8 cellular contexts compared by ENCODE assay signal in the genomic region with DNA sequence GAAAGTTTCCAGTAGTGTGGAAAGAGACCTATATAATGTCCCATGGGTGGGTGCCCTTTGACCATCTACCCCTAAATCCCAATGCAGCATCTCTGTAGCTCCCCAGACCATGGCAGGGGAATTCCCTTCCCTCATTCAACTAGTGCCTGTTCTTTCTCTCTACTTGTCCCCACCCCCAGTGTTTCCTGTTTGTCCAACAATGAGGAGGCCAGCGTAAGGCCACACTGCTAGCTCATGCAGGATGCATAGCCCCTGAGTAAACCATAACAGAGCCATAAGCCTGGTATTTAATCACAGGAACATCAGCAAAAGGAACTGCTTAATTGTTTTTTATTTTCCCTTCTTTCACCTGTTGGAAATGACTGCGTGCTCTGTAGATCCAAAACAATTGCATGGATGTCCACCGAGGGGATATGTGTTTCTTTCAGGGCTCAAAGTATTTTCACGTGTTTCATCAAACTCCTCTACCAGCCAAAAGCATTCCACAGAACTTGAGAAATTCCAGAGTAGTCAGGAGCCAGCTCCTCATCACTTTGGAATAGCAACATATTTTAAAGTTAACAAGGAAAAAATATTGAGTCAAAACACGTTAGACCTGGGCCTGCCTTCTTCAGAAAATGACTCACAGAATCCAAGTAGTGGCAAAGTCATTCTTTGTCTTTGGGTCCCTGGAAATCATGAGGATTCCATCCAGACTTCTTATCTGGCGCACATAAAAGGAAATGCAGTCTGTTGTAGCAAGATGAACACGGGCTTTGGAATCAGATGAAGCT.
DNase-seq lines count a peak whose midpoint lies in the region; ATAC-seq and TF ChIP-seq lines count a peak whose summit lies in the region.

No MANE protein-coding gene starts in this region.

- WGBS in mesenchymal stem cell = 41% methylated on average over 7 of the region's 7 CpGs

- H2AK5ac ChIP-seq in mesenchymal stem cell (ENCODE audit: low read length, severe bottlenecking) = peak overlapping the region; percentile 65

- H3K27me3 ChIP-seq in mesenchymal stem cell (ENCODE audit: control insufficient read depth in 1 of 2, insufficient read depth in 1 of 2, low read length in 2 of 2) = no peaks in the 10 kb centered on the region

- H3K4me1 ChIP-seq in mesenchymal stem cell (ENCODE audit: control insufficient read depth, insufficient read depth, low read depth, low read length) = peaks cover 4% of the 10 kb centered on the region

- no peak overlapping the region for H3K4me2 ChIP-seq in mesenchymal stem cell (ENCODE audit: low read length, poor library complexity, severe bottlenecking)

- DNase-seq in EH (ENCODE audit: low read depth) = peak; percentile 88
- DNase-seq in activated naive CD4-positive, alpha-beta T cell treated with anti-CD3 and anti-CD28 coated beads, Interleukin-2, amount 50 U/mL, for 72 hours (ENCODE audit: low spot score in 2 of 2) = no peak
- DNase-seq in mesenchymal stem cell = peak; percentile 82
- DNase-seq in superior temporal gyrus (ENCODE audit: extremely low spot score) = no peak
- no peak for DNase-seq in coronary artery (ENCODE audit: low spot score)
- no peak for DNase-seq in erythroblast (lab: John Stamatoyannopoulos, UW)

- H2AFZ ChIP-seq in mesenchymal stem cell (ENCODE audit: low read depth, low read length) = no peak overlapping the region

- H2BK120ac ChIP-seq in mesenchymal stem cell (ENCODE audit: low read depth, low read length) = peak overlapping the region; percentile 13

- H3K36me3 ChIP-seq in mesenchymal stem cell (ENCODE audit: control insufficient read depth in 1 of 2, insufficient read depth in 2 of 2, low read depth in 1 of 2, low read length in 2 of 2) = peaks cover 0 to 30% of the 10 kb centered on the region in 2 experiments

- no peaks in the 10 kb centered on the region for H3K9me3 ChIP-seq in mesenchymal stem cell (ENCODE audit: control insufficient read depth, low read length)

- H3K27ac Mint-ChIP-seq in activated naive CD4-positive, alpha-beta T cell treated with anti-CD3 and anti-CD28 coated beads, Interleukin-2, amount 50 U/mL, for 72 hours = peak overlapping the region; percentile 92 to 93

- H3K36me3 Mint-ChIP-seq in activated naive CD4-positive, alpha-beta T cell treated with anti-CD3 and anti-CD28 coated beads, Interleukin-2, amount 50 U/mL, for 72 hours = peaks cover 52 to 62% of the 10 kb centered on the region in 2 donors

- ATAC-seq in HG02623 (IDR thresholded peaks at IDR 0.05; ENCODE audit: unreplicated experiment) (peak; percentile 25), GM19397 (IDR thresholded peaks at IDR 0.05; ENCODE audit: unreplicated experiment) (no peak)
- peak; percentile 4 to 45 for ATAC-seq in activated naive CD4-positive, alpha-beta T cell treated with anti-CD3 and anti-CD28 coated beads, Interleukin-2, amount 50 U/mL, for 72 hours

- no peak overlapping the region for H2BK15ac ChIP-seq in mesenchymal stem cell (ENCODE audit: low read depth, poor library complexity, severe bottlenecking)

- H3K79me1 ChIP-seq in mesenchymal stem cell (replicated peaks; ENCODE audit: low read length, poor library complexity, severe bottlenecking) = no peaks in the 10 kb centered on the region

- H3K9ac ChIP-seq in mesenchymal stem cell (ENCODE audit: low read length) = peak overlapping the region; percentile 43

- H3K4me3 ChIP-seq in mesenchymal stem cell (ENCODE audit: insufficient read depth in 1 of 2, low read depth in 1 of 2, low read length in 2 of 2) (no peak overlapping the region), coronary artery (no peak overlapping the region)

- peak overlapping the region in 1 of 2 experiments; percentile 27 for H3K18ac ChIP-seq in mesenchymal stem cell (ENCODE audit: low read depth in 1 of 2, low read length in 2 of 2)

- no peak overlapping the region for H3K14ac ChIP-seq in mesenchymal stem cell (ENCODE audit: low read length in 2 of 2)

- TF ChIP-seq POLR2A in erythroblast (IDR thresholded peaks at IDR 0.05; ENCODE audit: low read length) = no peak

- H3K9me3 Mint-ChIP-seq in activated naive CD4-positive, alpha-beta T cell treated with anti-CD3 and anti-CD28 coated beads, Interleukin-2, amount 50 U/mL, for 72 hours = no peaks in the 10 kb centered on the region

- H3K27ac ChIP-seq in mesenchymal stem cell (ENCODE audit: low read length, poor library complexity, severe bottlenecking) = peak overlapping the region; percentile 82
- peak overlapping the region in 1 of 2 donors; percentile 62 for H3K27ac ChIP-seq in coronary artery

- no peak overlapping the region for H4K8ac ChIP-seq in mesenchymal stem cell (ENCODE audit: low read length)

- H2BK5ac ChIP-seq in mesenchymal stem cell (ENCODE audit: low read depth, low read length, poor library complexity, severe bottlenecking) = no peak overlapping the region

- TF ChIP-seq CTCF in coronary artery (IDR thresholded peaks at IDR 0.05) = no peak

- H2BK12ac ChIP-seq in mesenchymal stem cell (ENCODE audit: low read length in 2 of 2) = no peak overlapping the region

- no peak overlapping the region for H3K4ac ChIP-seq in mesenchymal stem cell (ENCODE audit: low read depth in 1 of 2, low read length in 2 of 2)

- no peak overlapping the region for H3K23ac ChIP-seq in mesenchymal stem cell (ENCODE audit: low read length in 2 of 2)

- H4K91ac ChIP-seq in mesenchymal stem cell (ENCODE audit: low read length) = no peak overlapping the region

Comparison
In these comparisons a context has a peak if more than half of its experiments do, and no peak if none do; other contexts are left out.
1. DNase-seq: peak in EH (single experiment) and mesenchymal stem cell (single experiment); none in activated naive CD4-positive, alpha-beta T cell treated with anti-CD3 and anti-CD28 coated beads, Interleukin-2, amount 50 U/mL, for 72 hours (0 of 2), superior temporal gyrus (single experiment), coronary artery (single experiment) and erythroblast (0 of 2).